In the genomic region with DNA sequence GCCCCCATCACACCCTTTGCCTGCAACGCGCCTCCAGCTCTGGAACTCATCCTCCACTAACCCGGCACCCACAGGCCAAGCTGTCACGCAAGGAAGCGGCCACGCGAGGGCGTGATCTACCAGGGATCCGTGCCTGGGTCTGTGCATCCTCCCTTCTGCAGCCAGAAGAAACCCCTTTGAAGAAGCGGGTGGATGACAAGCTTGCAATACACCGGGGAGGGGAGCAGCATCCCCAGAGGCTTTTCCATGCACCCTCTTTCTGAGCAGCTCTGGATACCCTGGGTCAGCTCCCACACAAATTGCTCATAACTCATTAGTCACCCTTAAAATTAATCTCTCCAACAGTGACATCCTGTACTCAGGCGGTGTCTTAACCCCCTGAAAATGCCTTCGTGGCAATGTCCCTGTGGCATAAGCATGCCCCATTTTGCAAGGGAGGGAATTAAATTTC, we compare ENCODE assay signal across 8 cellular contexts. TPM values are rescaled to one million over a fixed set of nuclear protein-coding genes. Genes with fewer than 3 reads are reported as not detected.
DNase-seq lines count a peak whose midpoint lies in the region; ATAC-seq and TF ChIP-seq lines count a peak whose summit lies in the region.

No MANE protein-coding gene starts in this region.

- H3K27me3 Mint-ChIP-seq in GM23338 (ENCODE audit: insufficient read depth, low read depth, poor library complexity) (peaks cover 4% of the 10 kb centered on the region), naive B cell (peaks cover 13 to 37% (median 19%) of the 10 kb centered on the region in 3 donors)
- H3K27me3 Mint-ChIP-seq in activated CD8-positive, alpha-beta memory T cell treated with anti-CD3 and anti-CD28 coated beads, Interleukin-2, amount 10 ng/mL, durations not matched to agents 7 days and 5 days: peaks cover 5% of the 10 kb centered on the region

- no peaks in the 10 kb centered on the region for H3K36me3 Mint-ChIP-seq in GM23338 (ENCODE audit: low read depth)
- H3K36me3 Mint-ChIP-seq in activated CD8-positive, alpha-beta memory T cell treated with anti-CD3 and anti-CD28 coated beads, Interleukin-2, amount 10 ng/mL, durations not matched to agents 7 days and 5 days: no peaks in the 10 kb centered on the region
- H3K36me3 Mint-ChIP-seq in naive B cell: no peaks in the 10 kb centered on the region
- H3K36me3 Mint-ChIP-seq in stimulated activated effector memory CD8-positive, alpha-beta T cell treated with anti-CD3 and anti-CD28 coated beads, Interleukin-12 subunit alpha, Interleukin-12 subunit beta, amount 100 ng/mL, for 72 hours: no peaks in the 10 kb centered on the region

- TF ChIP-seq CTCF in BE2C (IDR thresholded peaks at IDR 0.05; ENCODE audit: low read depth, low read length) (peak; percentile 60), GM23338 (conservative IDR thresholded peaks at IDR 0.05; ENCODE audit: low read depth in 2 of 2) (peak; percentile 62 to 93)

- H3K79me2 ChIP-seq in GM23338 (replicated peaks; ENCODE audit: insufficient read depth): no peaks in the 10 kb centered on the region

- no peak overlapping the region for H3K4me2 ChIP-seq in GM23338

- H3K4me3 ChIP-seq in BE2C (ENCODE audit: low read depth, low read length) (no peak overlapping the region), GM23338 (no peak overlapping the region)

- H3K27ac ChIP-seq in GM23338 (ENCODE audit: low read depth): no peak overlapping the region

- H3K4me1 Mint-ChIP-seq in GM23338 (peaks cover 2% of the 10 kb centered on the region; the same call in 2 of the 3 replicates), naive B cell (peaks cover 1 to 9% (median 5%) of the 10 kb centered on the region in 3 donors)
- peaks cover 2% of the 10 kb centered on the region for H3K4me1 Mint-ChIP-seq in activated CD8-positive, alpha-beta memory T cell treated with anti-CD3 and anti-CD28 coated beads, Interleukin-2, amount 10 ng/mL, durations not matched to agents 7 days and 5 days
- H3K4me1 Mint-ChIP-seq in stimulated activated effector memory CD8-positive, alpha-beta T cell treated with anti-CD3 and anti-CD28 coated beads, Interleukin-12 subunit alpha, Interleukin-12 subunit beta, amount 100 ng/mL, for 72 hours: peaks cover 7% of the 10 kb centered on the region

- H4K20me1 ChIP-seq in GM23338 (replicated peaks; ENCODE audit: insufficient read depth): no peaks in the 10 kb centered on the region

- no peaks in the 10 kb centered on the region for H3K9me2 ChIP-seq in GM23338 (ENCODE audit: insufficient read depth)

- CTCF ChIA-PET in activated CD8-positive, alpha-beta memory T cell treated with anti-CD3 and anti-CD28 coated beads, Interleukin-2, amount 10 ng/mL, durations not matched to agents 7 days and 5 days (lab: Charles Lee): interaction anchor here (0.6 to 4.5 kb wide), 20 partner anchors 12 to 402 kb away, joined by 3 to 39 read pairs (median 3); no protein-coding TSS in a partner anchor

- H3K9me3 Mint-ChIP-seq in GM23338 (no peaks in the 10 kb centered on the region), naive B cell (no peaks in the 10 kb centered on the region)
- H3K9me3 Mint-ChIP-seq in activated CD8-positive, alpha-beta memory T cell treated with anti-CD3 and anti-CD28 coated beads, Interleukin-2, amount 10 ng/mL, durations not matched to agents 7 days and 5 days (ENCODE audit: low read depth): no peaks in the 10 kb centered on the region
- no peaks in the 10 kb centered on the region for H3K9me3 Mint-ChIP-seq in stimulated activated effector memory CD8-positive, alpha-beta T cell treated with anti-CD3 and anti-CD28 coated beads, Interleukin-12 subunit alpha, Interleukin-12 subunit beta, amount 100 ng/mL, for 72 hours

- H3K4me3 Mint-ChIP-seq in GM23338 (no peak overlapping the region), naive B cell (no peak overlapping the region)
- H3K4me3 Mint-ChIP-seq in activated CD8-positive, alpha-beta memory T cell treated with anti-CD3 and anti-CD28 coated beads, Interleukin-2, amount 10 ng/mL, durations not matched to agents 7 days and 5 days: no peak overlapping the region
- no peak overlapping the region for H3K4me3 Mint-ChIP-seq in stimulated activated effector memory CD8-positive, alpha-beta T cell treated with anti-CD3 and anti-CD28 coated beads, Interleukin-12 subunit alpha, Interleukin-12 subunit beta, amount 100 ng/mL, for 72 hours

- H2AFZ ChIP-seq in GM23338: no peak overlapping the region

- DNase-seq in BE2C: peak; percentile 63
- peak; percentile 76 for DNase-seq in GM23338 (ENCODE audit: low spot score)
- peak; percentile 40 to 70 for DNase-seq in NOMO-1 (lab: John Stamatoyannopoulos, UW; ENCODE audit: unreplicated experiment in 2 of 2)
- peak; percentile 81 for DNase-seq in activated CD8-positive, alpha-beta memory T cell treated with anti-CD3 and anti-CD28 coated beads, Interleukin-2, amount 10 ng/mL, durations not matched to agents 7 days and 5 days
- peak; percentile 60 for DNase-seq in epidermal melanocyte (ENCODE audit: insufficient read length, low spot score)
- peak; percentile 29 for DNase-seq in naive B cell
- peak; percentile 53 to 80 for DNase-seq in stimulated activated effector memory CD8-positive, alpha-beta T cell treated with anti-CD3 and anti-CD28 coated beads, Interleukin-12 subunit alpha, Interleukin-12 subunit beta, amount 100 ng/mL, for 72 hours (ENCODE audit: low spot score in 2 of 2)

- no peaks in the 10 kb centered on the region for H3F3A ChIP-seq in GM23338 (replicated peaks; ENCODE audit: low read depth)

- H3K27me3 ChIP-seq in BE2C (no peaks in the 10 kb centered on the region), GM23338 (ENCODE audit: insufficient read depth) (no peaks in the 10 kb centered on the region)

- ATAC-seq in GM23338 (peak; percentile 87), naive B cell (ENCODE audit: low read depth in 2 of 2) (peak in 1 of 2 donors; percentile 53), HG02840 (IDR thresholded peaks at IDR 0.05; ENCODE audit: low FRiP score, unreplicated experiment) (no peak)
- ATAC-seq in activated CD8-positive, alpha-beta memory T cell treated with anti-CD3 and anti-CD28 coated beads, Interleukin-2, amount 10 ng/mL, durations not matched to agents 7 days and 5 days: peak; percentile 92
- peak; percentile 79 for ATAC-seq in stimulated activated effector memory CD8-positive, alpha-beta T cell treated with anti-CD3 and anti-CD28 coated beads, Interleukin-12 subunit alpha, Interleukin-12 subunit beta, amount 100 ng/mL, for 72 hours

- no peaks in the 10 kb centered on the region for H3K36me3 ChIP-seq in BE2C
- no peaks in the 10 kb centered on the region for H3K36me3 ChIP-seq in GM23338 (ENCODE audit: insufficient read depth)

- H3K4me1 ChIP-seq in BE2C (no peaks in the 10 kb centered on the region), GM23338 (ENCODE audit: insufficient read depth) (no peaks in the 10 kb centered on the region)

- H3K27ac Mint-ChIP-seq in GM23338: no peak overlapping the region
- no peak overlapping the region for H3K27ac Mint-ChIP-seq in activated CD8-positive, alpha-beta memory T cell treated with anti-CD3 and anti-CD28 coated beads, Interleukin-2, amount 10 ng/mL, durations not matched to agents 7 days and 5 days
- H3K27ac Mint-ChIP-seq in naive B cell: no peak overlapping the region
- no peak overlapping the region for H3K27ac Mint-ChIP-seq in stimulated activated effector memory CD8-positive, alpha-beta T cell treated with anti-CD3 and anti-CD28 coated beads, Interleukin-12 subunit alpha, Interleukin-12 subunit beta, amount 100 ng/mL, for 72 hours

- no peaks in the 10 kb centered on the region for H3K9me3 ChIP-seq in BE2C

TF ChIP-seq in GM23338, 12 proteins besides CTCF, POLR2A, EP300 and RAD21 (continues in another document):
- TF ChIP-seq NANOG (IDR thresholded peaks at IDR 0.05; ENCODE audit: borderline replicate concordance): no peak
- TF ChIP-seq, protein P1, sequence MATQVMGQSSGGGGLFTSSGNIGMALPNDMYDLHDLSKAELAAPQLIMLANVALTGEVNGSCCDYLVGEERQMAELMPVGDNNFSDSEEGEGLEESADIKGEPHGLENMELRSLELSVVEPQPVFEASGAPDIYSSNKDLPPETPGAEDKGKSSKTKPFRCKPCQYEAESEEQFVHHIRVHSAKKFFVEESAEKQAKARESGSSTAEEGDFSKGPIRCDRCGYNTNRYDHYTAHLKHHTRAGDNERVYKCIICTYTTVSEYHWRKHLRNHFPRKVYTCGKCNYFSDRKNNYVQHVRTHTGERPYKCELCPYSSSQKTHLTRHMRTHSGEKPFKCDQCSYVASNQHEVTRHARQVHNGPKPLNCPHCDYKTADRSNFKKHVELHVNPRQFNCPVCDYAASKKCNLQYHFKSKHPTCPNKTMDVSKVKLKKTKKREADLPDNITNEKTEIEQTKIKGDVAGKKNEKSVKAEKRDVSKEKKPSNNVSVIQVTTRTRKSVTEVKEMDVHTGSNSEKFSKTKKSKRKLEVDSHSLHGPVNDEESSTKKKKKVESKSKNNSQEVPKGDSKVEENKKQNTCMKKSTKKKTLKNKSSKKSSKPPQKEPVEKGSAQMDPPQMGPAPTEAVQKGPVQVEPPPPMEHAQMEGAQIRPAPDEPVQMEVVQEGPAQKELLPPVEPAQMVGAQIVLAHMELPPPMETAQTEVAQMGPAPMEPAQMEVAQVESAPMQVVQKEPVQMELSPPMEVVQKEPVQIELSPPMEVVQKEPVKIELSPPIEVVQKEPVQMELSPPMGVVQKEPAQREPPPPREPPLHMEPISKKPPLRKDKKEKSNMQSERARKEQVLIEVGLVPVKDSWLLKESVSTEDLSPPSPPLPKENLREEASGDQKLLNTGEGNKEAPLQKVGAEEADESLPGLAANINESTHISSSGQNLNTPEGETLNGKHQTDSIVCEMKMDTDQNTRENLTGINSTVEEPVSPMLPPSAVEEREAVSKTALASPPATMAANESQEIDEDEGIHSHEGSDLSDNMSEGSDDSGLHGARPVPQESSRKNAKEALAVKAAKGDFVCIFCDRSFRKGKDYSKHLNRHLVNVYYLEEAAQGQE (IDR thresholded peaks at IDR 0.05; ENCODE audit: unreplicated experiment): no peak
- TF ChIP-seq ZNF114 (CRISPR knock-in tag; IDR thresholded peaks at IDR 0.05): no peak
- TF ChIP-seq, protein P2, sequence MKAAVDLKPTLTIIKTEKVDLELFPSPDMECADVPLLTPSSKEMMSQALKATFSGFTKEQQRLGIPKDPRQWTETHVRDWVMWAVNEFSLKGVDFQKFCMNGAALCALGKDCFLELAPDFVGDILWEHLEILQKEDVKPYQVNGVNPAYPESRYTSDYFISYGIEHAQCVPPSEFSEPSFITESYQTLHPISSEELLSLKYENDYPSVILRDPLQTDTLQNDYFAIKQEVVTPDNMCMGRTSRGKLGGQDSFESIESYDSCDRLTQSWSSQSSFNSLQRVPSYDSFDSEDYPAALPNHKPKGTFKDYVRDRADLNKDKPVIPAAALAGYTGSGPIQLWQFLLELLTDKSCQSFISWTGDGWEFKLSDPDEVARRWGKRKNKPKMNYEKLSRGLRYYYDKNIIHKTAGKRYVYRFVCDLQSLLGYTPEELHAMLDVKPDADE (IDR thresholded peaks at IDR 0.05): no peak

RNA-seq across cellular contexts. Expression of gene PDCL3, which starts 47.6 kb away (rescaled TPM):
- 21.1 TPM for polyA plus RNA-seq in BE2C (2012; ENCODE audit: insufficient read depth, insufficient read length, low read depth)
- total RNA-seq in GM23338 (2014; rRNA removed; shearing (Covaris generic)): 25.0 and 28.1 TPM in 2 replicates
- 59.2 and 72.4 TPM in 2 replicates for polyA plus RNA-seq in GM23338 (2016; fragmentation: Nextera tagmentation; extraction: Ambion mirVana)
- 10 to 100 TPM; 25.1 to 36.7 TPM for total RNA-seq in activated CD8-positive, alpha-beta memory T cell treated with anti-CD3 and anti-CD28 coated beads, Interleukin-2, amount 10 ng/mL, durations not matched to agents 7 days and 5 days
- 10 to 100 TPM; 32.7 to 45.4 (median 39.9) TPM for polyA plus RNA-seq in naive B cell (ENCODE audit: low read depth in 6 of 6)

Comparison
In these comparisons a context has a peak if more than half of its experiments do, and no peak if none do; other contexts are left out.
1. DNase-seq: peak in every context shown above with its lines; median percentile 81 in activated CD8-positive, alpha-beta memory T cell treated with anti-CD3 and anti-CD28 coated beads, Interleukin-2, amount 10 ng/mL, durations not matched to agents 7 days and 5 days; 76 in GM23338; 66 in stimulated activated effector memory CD8-positive, alpha-beta T cell treated with anti-CD3 and anti-CD28 coated beads, Interleukin-12 subunit alpha, Interleukin-12 subunit beta, amount 100 ng/mL, for 72 hours; 63 in BE2C; 60 in epidermal melanocyte; 55 in NOMO-1; 29 in naive B cell.